In genomic region chr19:10422846-10423245, GRCh38 we compare ENCODE assay signal across 1 cellular context.
TF ChIP-seq lines count a peak whose summit lies in the region.

No MANE protein-coding gene starts in this region.

TF ChIP-seq in H1, 55 proteins besides CTCF, POLR2A, EP300 and RAD21:
- TF ChIP-seq NRF1 (IDR thresholded peaks at IDR 0.05; ENCODE audit: low read depth, low read length) (no peak), SRF (IDR thresholded peaks at IDR 0.05; ENCODE audit: low read depth, low read length) (no peak), SIN3A (conservative IDR thresholded peaks at IDR 0.05 in 1 of 2, IDR thresholded peaks at IDR 0.05 in 1 of 2; ENCODE audit: low read depth in 1 of 2, low read length in 2 of 2) (no peak), CREB1 (IDR thresholded peaks at IDR 0.05) (no peak), HDAC2 (IDR thresholded peaks at IDR 0.05; ENCODE audit: borderline replicate concordance in 1 of 2, low read depth in 2 of 2, low read length in 2 of 2) (no peak), RFX5 (IDR thresholded peaks at IDR 0.05; ENCODE audit: borderline replicate concordance, low read depth, low read length) (no peak), ATF3 (IDR thresholded peaks at IDR 0.05; ENCODE audit: insufficient read depth, low read depth, low read length) (no peak), TEAD4 (IDR thresholded peaks at IDR 0.05; ENCODE audit: low read depth, low read length) (no peak), CTBP2 (IDR thresholded peaks at IDR 0.05; ENCODE audit: borderline replicate concordance, insufficient read depth, insufficient read length, low read length) (no peak), EGR1 (IDR thresholded peaks at IDR 0.05; ENCODE audit: borderline replicate concordance, low read depth, low read length) (no peak), KDM1A (IDR thresholded peaks at IDR 0.05; ENCODE audit: borderline replicate concordance, low read length) (no peak), KDM4A (IDR thresholded peaks at IDR 0.05; ENCODE audit: low read depth, low read length, severe bottlenecking) (no peak), RBBP5 (IDR thresholded peaks at IDR 0.05; ENCODE audit: borderline replicate concordance, low read depth, low read length) (no peak), CHD1 (IDR thresholded peaks at IDR 0.05; ENCODE audit: low read depth, low read length) (no peak), TCF12 (IDR thresholded peaks at IDR 0.05; ENCODE audit: low read depth, low read length) (no peak)
